ENCODE assay signal across 21 cellular contexts in genomic region chr2:24191156-24191555, GRCh38. TPM values are rescaled to one million over a fixed set of nuclear protein-coding genes. Genes with fewer than 3 reads are reported as not detected.
DNase-seq lines count a peak whose midpoint lies in the region; TF ChIP-seq lines count a peak whose summit lies in the region.
"Had no signal": no experiment of that assay in that cellular context is flagged by ENCODE, and none has a peak within 500 bp of the region (broad histone marks: within the 10 kb centered on the region; RNA-seq: fewer than 3 reads in every experiment).

No MANE protein-coding gene starts in this region.

- no peak for TF ChIP-seq POLR2A in esophagus muscularis mucosa (IDR thresholded peaks at IDR 0.05; ENCODE audit: low read depth)

- DNase-seq in endodermal cell (peak; percentile 42), osteoblast (ENCODE audit: insufficient read length, low spot score, missing footprints) (peak; percentile 30), G401 (ENCODE audit: low spot score) (no peak), T-helper 1 cell (no peak), esophagus muscularis mucosa (ENCODE audit: extremely low spot score) (no peak)
- DNase-seq: Caco-2; CD4-positive, CD25-positive, alpha-beta regulatory T cell; CD8-positive, alpha-beta T cell; DMS153; DND-41; GDM1; GM23248; H7; HCEC 1CT had no signal

- H4K20me1 ChIP-seq in osteoblast (ENCODE audit: insufficient read depth, low read length), result no peaks in the 10 kb centered on the region
- H4K20me1 ChIP-seq: BLaER1 had no signal

- peaks cover 85% of the 10 kb centered on the region for H3K27me3 Mint-ChIP-seq in endodermal cell (ENCODE audit: insufficient read depth)
- H3K27me3 Mint-ChIP-seq: B cell had no signal

- TF ChIP-seq CTCF in endodermal cell (conservative IDR thresholded peaks at IDR 0.05) (no peak), osteoblast (IDR thresholded peaks at IDR 0.05; ENCODE audit: extremely low read depth, low read depth, low read length) (no peak), esophagus muscularis mucosa (IDR thresholded peaks at IDR 0.05) (no peak)

- H3K9me3 Mint-ChIP-seq in endodermal cell, result peaks cover 15% of the 10 kb centered on the region

- no peaks in the 10 kb centered on the region for H3K79me2 ChIP-seq in osteoblast (ENCODE audit: insufficient read depth, low read length)

- H3K27ac Mint-ChIP-seq in endodermal cell, result no peak overlapping the region
- H3K27ac Mint-ChIP-seq: B cell; CD4-positive, CD25-positive, alpha-beta regulatory T cell; CD8-positive, alpha-beta T cell had no signal

- no peak overlapping the region for H2AFZ ChIP-seq in osteoblast (ENCODE audit: low read length)
- H2AFZ ChIP-seq: GM23248 had no signal

- H3K4me2 ChIP-seq in osteoblast (ENCODE audit: insufficient read depth, low read length), result no peak overlapping the region
- H3K4me2 ChIP-seq: BLaER1 had no signal

- WGBS in endodermal cell (ENCODE audit: insufficient coverage in 1 of 2, insufficient read length in 1 of 2), 2 experiments, result 91 to 94% methylated on average over 4 to 9 of the region's 9 CpGs
- 94% methylated on average over 9 of the region's 9 CpGs for WGBS in esophagus muscularis mucosa

- intact Hi-C loops in esophagus muscularis mucosa (cut with DNase I), result no loop called here

- H3K4me1 Mint-ChIP-seq in endodermal cell, result peaks cover 7% of the 10 kb centered on the region
- H3K4me1 Mint-ChIP-seq: B cell; CD4-positive, CD25-positive, alpha-beta regulatory T cell had no signal

- no peak for TF ChIP-seq EP300 in esophagus muscularis mucosa (IDR thresholded peaks at IDR 0.05)

- H3K4me3 ChIP-seq in HUES6 (ENCODE audit: low read depth, low read length), result no peak overlapping the region
- no peak overlapping the region for H3K4me3 ChIP-seq in endodermal cell (ENCODE audit: low read length)
- H3K4me3 ChIP-seq in osteoblast (ENCODE audit: insufficient read depth, low read length), result no peak overlapping the region
- H3K4me3 ChIP-seq in esophagus muscularis mucosa, result no peak overlapping the region
- H3K4me3 ChIP-seq: BLaER1, GM12878, GM23248 had no signal

- H3K27ac ChIP-seq in HUES6 (ENCODE audit: low read depth, low read length), result no peak overlapping the region
- H3K27ac ChIP-seq in endodermal cell (ENCODE audit: low read depth, low read length), result no peak overlapping the region
- no peak overlapping the region for H3K27ac ChIP-seq in osteoblast (ENCODE audit: low read depth, low read length)
- H3K27ac ChIP-seq in esophagus muscularis mucosa (replicated peaks in 1 of 4), result no peak overlapping the region
- H3K27ac ChIP-seq: BLaER1, C4-2B, GM23248 had no signal

- H3K9me3 ChIP-seq in HUES6 (ENCODE audit: control insufficient read depth, insufficient read depth, low read depth, low read length) (no peaks in the 10 kb centered on the region), endodermal cell (ENCODE audit: control insufficient read depth, low read length) (peaks cover 11% of the 10 kb centered on the region), osteoblast (ENCODE audit: low read depth, low read length) (no peaks in the 10 kb centered on the region), esophagus muscularis mucosa (no peaks in the 10 kb centered on the region)
- H3K9me3 ChIP-seq: BLaER1, Caco-2 had no signal

- in situ Hi-C loops in G401 (cut with HindIII; ENCODE audit: low sequenced_read_pairs), result no loop called here

- H3K36me3 Mint-ChIP-seq in endodermal cell (ENCODE audit: low read depth), result no peaks in the 10 kb centered on the region

- H3K4me3 Mint-ChIP-seq in endodermal cell, result no peak overlapping the region
- H3K4me3 Mint-ChIP-seq: B cell; CD4-positive, CD25-positive, alpha-beta regulatory T cell; CD8-positive, alpha-beta T cell had no signal

- H3K4me1 ChIP-seq in HUES6 (ENCODE audit: control insufficient read depth, insufficient read depth, low read length), result peaks cover 4% of the 10 kb centered on the region; the same call in 1 of the 2 replicates
- H3K4me1 ChIP-seq in endodermal cell (ENCODE audit: control insufficient read depth, insufficient read depth, low read length), result no peaks in the 10 kb centered on the region
- no peaks in the 10 kb centered on the region for H3K4me1 ChIP-seq in osteoblast (ENCODE audit: insufficient read depth, low read length)
- H3K4me1 ChIP-seq in esophagus muscularis mucosa, result no peaks in the 10 kb centered on the region
- H3K4me1 ChIP-seq: BLaER1 had no signal

- H3K27me3 ChIP-seq in HUES6 (ENCODE audit: control insufficient read depth, insufficient read depth, low read length) (no peaks in the 10 kb centered on the region), endodermal cell (ENCODE audit: control insufficient read depth, insufficient read depth, low read length, poor library complexity, severe bottlenecking) (peaks cover 66% of the 10 kb centered on the region), osteoblast (ENCODE audit: insufficient read depth, low read length) (peaks cover 4% of the 10 kb centered on the region), esophagus muscularis mucosa (no peaks in the 10 kb centered on the region)
- H3K27me3 ChIP-seq: BLaER1 had no signal

- H3K36me3 ChIP-seq in HUES6 (ENCODE audit: control insufficient read depth, insufficient read depth, low read length) (no peaks in the 10 kb centered on the region), endodermal cell (ENCODE audit: control insufficient read depth, insufficient read depth, low read length) (no peaks in the 10 kb centered on the region), osteoblast (ENCODE audit: insufficient read depth, low read length) (no peaks in the 10 kb centered on the region), esophagus muscularis mucosa (peaks cover 0 to 12% (median 0%) of the 10 kb centered on the region in 4 donors)
- H3K36me3 ChIP-seq: BLaER1 had no signal

- H3K9ac ChIP-seq in HUES6 (ENCODE audit: low read length) (peak overlapping the region; percentile 1), endodermal cell (ENCODE audit: extremely low read depth, low read length, poor library complexity, severe bottlenecking) (no peak overlapping the region)
- H3K9ac ChIP-seq: BLaER1, GM23248 had no signal

RNA-seq across cellular contexts. Expression of gene FAM228A, which starts 16.3 kb away (rescaled TPM):
- total RNA-seq in endodermal cell (under 1 TPM in 1 of 2 donors, not detected in 1; 0.53 TPM), osteoblast (1.4 and 1.5 TPM in 2 replicates), esophagus muscularis mucosa (1 to 10 TPM; 1.1 to 3.3 (median 2.6) TPM)
- 0.50 TPM for polyA plus RNA-seq in endodermal cell (2013, experiment 1 of 2)
- polyA plus RNA-seq in endodermal cell (2013, experiment 2 of 2), result 0.29 TPM
- 0.18 TPM in 1 of 2 replicates, not detected in the other for total RNA-seq in G401 (2014; rRNA removed; shearing (Covaris generic))
- total RNA-seq: A172; B cell; Caco-2; CD4-positive, CD25-positive, alpha-beta regulatory T cell; CD8-positive, alpha-beta T cell; GM12878; H1 had no signal
- polyA plus RNA-seq: CD4-positive, CD25-positive, alpha-beta regulatory T cell; GM23248; H1 had no signal

Comparison
In these comparisons a context has a peak if more than half of its experiments do, and no peak if none do; other contexts are left out.
1. DNase-seq: peak in endodermal cell (single experiment) and osteoblast (single experiment); none in G401 (single experiment), T-helper 1 cell (0 of 5) and esophagus muscularis mucosa (single experiment).